ENCODE assay signal across 8 cellular contexts in the genomic region with DNA sequence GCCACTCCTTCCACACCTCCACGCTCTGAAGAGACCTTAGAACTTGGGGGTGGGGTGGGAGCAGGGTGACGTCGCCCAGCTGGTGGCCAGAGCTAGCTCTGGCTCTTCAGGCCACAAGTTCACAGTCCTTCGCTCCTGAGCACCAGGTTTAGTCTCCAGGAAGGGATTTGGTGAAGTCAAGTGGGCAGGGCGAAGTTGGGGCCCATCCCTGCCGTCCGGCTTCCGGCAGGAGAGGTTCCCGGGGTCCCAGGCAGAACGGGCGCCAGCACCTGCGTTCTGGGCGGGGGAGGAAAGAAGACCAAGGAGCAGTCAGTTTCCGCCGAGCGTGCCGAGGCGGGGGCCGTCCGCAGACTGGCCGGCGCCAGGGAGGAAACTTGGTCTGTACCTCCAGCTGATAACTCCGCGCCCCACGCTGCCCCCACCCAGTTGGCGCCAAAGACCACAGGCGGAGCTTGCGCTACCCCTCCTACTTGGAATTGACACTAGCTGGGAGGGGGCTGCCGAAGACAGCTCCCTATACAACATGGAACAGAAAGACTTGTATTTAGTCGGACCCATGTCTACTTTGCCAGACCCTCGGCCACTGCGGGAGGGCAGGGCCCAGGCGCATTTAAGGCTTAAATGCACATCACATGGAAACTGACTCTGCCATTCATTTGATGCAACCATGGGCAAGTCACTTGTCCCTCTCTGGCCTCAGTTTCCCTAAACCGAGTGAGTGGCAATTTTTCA. TPM values are rescaled to one million over a fixed set of nuclear protein-coding genes. Genes with fewer than 3 reads are reported as not detected.
DNase-seq lines count a peak whose midpoint lies in the region; ATAC-seq, FAIRE-seq and TF ChIP-seq lines count a peak whose summit lies in the region.

No MANE protein-coding gene starts in this region.

- peaks cover 19% of the 10 kb centered on the region for H3K36me3 ChIP-seq in K562 (ENCODE audit: control insufficient read depth, insufficient read depth, low read length)

- H3K27me3 ChIP-seq in K562 (ENCODE audit: control insufficient read depth in 2 of 2, insufficient read depth in 2 of 2, low read length in 2 of 2) (no peaks in the 10 kb centered on the region), layer of hippocampus (ENCODE audit: control insufficient read depth, insufficient read depth, low read length) (no peaks in the 10 kb centered on the region)

- FAIRE-seq in H54 (lab: Jason Lieb, UNC), result no peak
- FAIRE-seq in K562 (lab: Jason Lieb, UNC), result peak; percentile 74

- H3K27ac Mint-ChIP-seq in stimulated activated naive B cell treated with anti-CD40 and anti-IgM and Interleukin-4, amounts not matched to agents 10 μg/mL and 1 μg/mL and 100 μg/mL, for 72 hours, result peak overlapping the region; percentile 97

- peaks cover 57 to 79% of the 10 kb centered on the region in 2 donors for H3K4me1 Mint-ChIP-seq in stimulated activated naive B cell treated with anti-CD40 and anti-IgM and Interleukin-4, amounts not matched to agents 10 μg/mL and 1 μg/mL and 100 μg/mL, for 72 hours

- H3K27ac ChIP-seq in K562 (ENCODE audit: extremely low read depth, low read depth, low read length) (peak overlapping the region; percentile 80), layer of hippocampus (ENCODE audit: low read depth, low read length) (peak overlapping the region; percentile 91)

- ATAC-seq in K562 (peak; percentile 63), GM21576 (IDR thresholded peaks at IDR 0.05; ENCODE audit: unreplicated experiment) (no peak), HG02678 (IDR thresholded peaks at IDR 0.05; ENCODE audit: unreplicated experiment) (no peak)
- no peak for ATAC-seq in stimulated activated naive B cell treated with anti-CD40 and anti-IgM and Interleukin-4, amounts not matched to agents 10 μg/mL and 1 μg/mL and 100 μg/mL, for 72 hours (replicated peaks)

- H3K9ac ChIP-seq in K562 (ENCODE audit: insufficient read depth in 1 of 2, low read depth in 2 of 2, low read length in 2 of 2), result peak overlapping the region; percentile 70 to 95

- H4K20me1 ChIP-seq in K562 (replicated peaks; ENCODE audit: control insufficient read depth, insufficient read depth, low read length), result no peaks in the 10 kb centered on the region

- intact Hi-C loops in K562 (cut with micrococcal nuclease), result loop anchor here (5.0 kb wide), 2 partner anchors 39 to 184 kb away; a partner anchor contains a TSS

- peak overlapping the region; percentile 74 for H3K4me3 ChIP-seq in K562

- no peaks in the 10 kb centered on the region for H3K9me1 ChIP-seq in K562 (ENCODE audit: control insufficient read depth, insufficient read depth, low read length)

- CTCF ChIA-PET in K562 (lab: Yijun Ruan, JAX; ENCODE audit: low intra/inter-chr PET ratio), result interaction anchor here (1.0 kb wide), 1 partner anchor 79 kb away, joined by 3 read pairs; no protein-coding TSS in a partner anchor

- POLR2A ChIA-PET in K562 (lab: Yijun Ruan, JAX), result interaction anchor here (0.5 to 3.9 kb wide), 30 partner anchors 8 to 189 kb away, joined by 3 to 29 read pairs (median 3); a partner anchor contains a TSS

- DNase-seq in ACHN (peak; percentile 17), H54 (ENCODE audit: insufficient read length, low spot score) (no peak), RKO (ENCODE audit: low spot score) (peak; percentile 70), K562 (ENCODE audit: extremely low read depth in 1 of 4, low spot score in 3 of 4) (peak; percentile 81 to 93 (median 88))
- DNase-seq in stimulated activated naive B cell treated with anti-CD40 and anti-IgM and Interleukin-4, amounts not matched to agents 10 μg/mL and 1 μg/mL and 100 μg/mL, for 72 hours, result peak; percentile 18

- H3K9me3 Mint-ChIP-seq in stimulated activated naive B cell treated with anti-CD40 and anti-IgM and Interleukin-4, amounts not matched to agents 10 μg/mL and 1 μg/mL and 100 μg/mL, for 72 hours, result no peaks in the 10 kb centered on the region

- TF ChIP-seq RAD21 in K562 (CRISPR knock-in tag; conservative IDR thresholded peaks at IDR 0.05 in 1 of 2, IDR thresholded peaks at IDR 0.05 in 1 of 2), result 0 out of 4 replicates have a peak, but pooled peaks of 1 of the 2 experiments have one; percentile 3

- H3K36me3 Mint-ChIP-seq in stimulated activated naive B cell treated with anti-CD40 and anti-IgM and Interleukin-4, amounts not matched to agents 10 μg/mL and 1 μg/mL and 100 μg/mL, for 72 hours, result peaks cover 14 to 25% of the 10 kb centered on the region in 2 donors

- no TSS peak for BruUV-seq in K562 (replicated peaks; lab: Mats Ljungman, UMichigan)

- peaks cover 69 to 72% of the 10 kb centered on the region in 2 experiments for H3K4me1 ChIP-seq in K562 (replicated peaks in 1 of 2; ENCODE audit: control insufficient read depth in 2 of 2, insufficient read depth in 2 of 2, low read length in 2 of 2)

- WGBS in K562 (ENCODE audit: insufficient coverage, low coverage, missing lambda C conversion rate), result 1% methylated on average over 34 of the region's 34 CpGs

- H3K4me3 Mint-ChIP-seq in stimulated activated naive B cell treated with anti-CD40 and anti-IgM and Interleukin-4, amounts not matched to agents 10 μg/mL and 1 μg/mL and 100 μg/mL, for 72 hours, result peak overlapping the region; percentile 96 to 97

- no peaks in the 10 kb centered on the region for H3K9me3 ChIP-seq in K562 (replicated peaks; ENCODE audit: control insufficient read depth, insufficient read depth, low read depth, low read length)

- peaks cover 41% of the 10 kb centered on the region for H3K79me2 ChIP-seq in K562 (ENCODE audit: control insufficient read depth, insufficient read depth, low read length)

- TF ChIP-seq POLR2A in H54 (IDR thresholded peaks at IDR 0.05; ENCODE audit: low read depth, low read length) (peak; percentile 15; the same call in 1 of the 2 replicates), K562 (conservative IDR thresholded peaks at IDR 0.05) (peak; percentile 73)

- 0 out of 6 replicates have a peak, but pooled peaks of 2 of the 3 experiments have one; percentile 1 to 2 for TF ChIP-seq CTCF in K562 (IDR thresholded peaks at IDR 0.05 in 2 of 3, conservative IDR thresholded peaks at IDR 0.05 in 1 of 3; ENCODE audit: insufficient read depth in 2 of 3, low read depth in 1 of 3, low read length in 3 of 3)

- in situ Hi-C loops in ACHN (cut with HindIII; ENCODE audit: low pct_ligation_motif_present, low pct_unique_long_range_greater_than_20kb, low sequenced_read_pairs) (no loop called here), K562 (cut with MboI) (no loop called here)

- peak; percentile 95 for TF ChIP-seq EP300 in K562 (IDR thresholded peaks at IDR 0.05; ENCODE audit: low read length)

- no peaks in the 10 kb centered on the region for H3K27me3 Mint-ChIP-seq in stimulated activated naive B cell treated with anti-CD40 and anti-IgM and Interleukin-4, amounts not matched to agents 10 μg/mL and 1 μg/mL and 100 μg/mL, for 72 hours

- peak overlapping the region; percentile 97 for H3K4me2 ChIP-seq in K562 (ENCODE audit: insufficient read depth, low read length)

- peak overlapping the region; percentile 80 for H2AFZ ChIP-seq in K562 (ENCODE audit: low read depth, low read length)

TF ChIP-seq in K562, 482 proteins besides CTCF, POLR2A, EP300 and RAD21 (continues in another document):
- TF ChIP-seq TEAD2 (tag; IDR thresholded peaks at IDR 0.05), result no peak
- TF ChIP-seq TAF9B (IDR thresholded peaks at IDR 0.05; ENCODE audit: partially characterized antibody), result peak; percentile 95
- TF ChIP-seq ZNF507 (tag; conservative IDR thresholded peaks at IDR 0.05), result no peak
- TF ChIP-seq FOXK1 (CRISPR knock-in tag; IDR thresholded peaks at IDR 0.05; ENCODE audit: borderline replicate concordance), result 0 out of 2 replicates have a peak, but pooled peaks have one; percentile 89
- 0 out of 2 replicates have a peak, but pooled peaks have one; percentile 8 for TF ChIP-seq HNRNPUL1 (IDR thresholded peaks at IDR 0.05; ENCODE audit: low read length)
- TF ChIP-seq MCM5 (IDR thresholded peaks at IDR 0.05; ENCODE audit: low read depth), result no peak

RNA-seq across cellular contexts. Expression of a gene that starts 1.0 kb away (rescaled TPM):
- total RNA-seq in K562 (2011; cell fraction: chromatin; rRNA removed; ENCODE audit: low replicate concordance), result 41.1 and 121 TPM in 2 replicates
- 126 and 137 TPM in 2 replicates for total RNA-seq in K562 (2011; cell fraction: nucleolus; rRNA removed)
- total RNA-seq in K562 (2011; cell fraction: nucleoplasm; rRNA removed), result 87.5 and 98.1 TPM in 2 replicates
- 50.9 and 59.4 TPM in 2 replicates for total RNA-seq in K562 (2014; rRNA removed)
- 12.6 and 17.2 TPM in 2 replicates for total RNA-seq in K562 (2014; rRNA removed; fragmentation: Illumina TruSeq; extraction: Trizol)
- 17.7 and 20.4 TPM in 2 replicates for total RNA-seq in K562 (2015; rRNA removed; fragmentation: Illumina TruSeq; extraction: Trizol)
- total RNA-seq in K562 (2021), result 42.2 and 44.8 TPM in 2 replicates
- polyA plus RNA-seq in K562 (2011; rRNA removed), result 28.6 and 59.8 TPM in 2 replicates
- polyA plus RNA-seq in K562 (2011; cell fraction: cytosol; rRNA removed), result 78.3 and 218 TPM in 2 replicates
- polyA plus RNA-seq in K562 (2011; cell fraction: nucleus; rRNA removed), result 52.1 and 90.3 TPM in 2 replicates
- 63.0 and 66.6 TPM in 2 replicates for polyA plus RNA-seq in K562 (2012)
- 23.5 and 30.8 TPM in 2 replicates for polyA plus RNA-seq in K562 (2014; fragmentation: Illumina TruSeq; extraction: Trizol)
- polyA plus RNA-seq in K562 (2014; fragmentation: Nextera tagmentation; extraction: Ambion mirVana), result 10 to 100 TPM in 1 of 2 experiments, 1 to 10 TPM in 1; 6.8 to 13.2 TPM
- polyA plus RNA-seq in K562 (2014; rRNA removed), result 44.4 and 54.2 TPM in 2 replicates
- 9.7 and 17.8 TPM in 2 replicates for polyA minus RNA-seq in K562 (2011; rRNA and poly(A)+ RNA removed)
- 23.9 and 44.6 TPM in 2 replicates for polyA minus RNA-seq in K562 (2011; cell fraction: cytosol; rRNA and poly(A)+ RNA removed)
- polyA minus RNA-seq in K562 (2011; cell fraction: nucleus; rRNA and poly(A)+ RNA removed), result 65.3 and 68.1 TPM in 2 replicates

RNA-seq across cellular contexts. Expression of a gene that starts 27.3 kb away (rescaled TPM):
- total RNA-seq in K562 (2011; cell fraction: chromatin; rRNA removed; ENCODE audit: low replicate concordance), result 29.6 and 39.0 TPM in 2 replicates
- 13.2 and 15.8 TPM in 2 replicates for total RNA-seq in K562 (2011; cell fraction: nucleolus; rRNA removed)
- 21.7 and 23.2 TPM in 2 replicates for total RNA-seq in K562 (2011; cell fraction: nucleoplasm; rRNA removed)
- total RNA-seq in K562 (2014; rRNA removed) (14.9 and 19.9 TPM in 2 replicates), K562 (2014; rRNA removed; fragmentation: Illumina TruSeq; extraction: Trizol) (11.0 and 11.4 TPM in 2 replicates), K562 (2015; rRNA removed; fragmentation: Illumina TruSeq; extraction: Trizol) (11.7 and 12.0 TPM in 2 replicates), K562 (2021) (22.5 and 25.3 TPM in 2 replicates)
- polyA plus RNA-seq in K562 (2011; rRNA removed) (3.1 and 4.2 TPM in 2 replicates), K562 (2014; fragmentation: Illumina TruSeq; extraction: Trizol) (14.3 and 16.1 TPM in 2 replicates), K562 (2014; fragmentation: Nextera tagmentation; extraction: Ambion mirVana) (1 to 10 TPM; 3.8 to 4.0 TPM), K562 (2014; rRNA removed) (10.1 and 10.3 TPM in 2 replicates)
- polyA plus RNA-seq in K562 (2011; cell fraction: cytosol; rRNA removed), result 3.0 and 3.9 TPM in 2 replicates
- 8.1 and 9.2 TPM in 2 replicates for polyA plus RNA-seq in K562 (2011; cell fraction: nucleus; rRNA removed)
- 9.2 and 10.2 TPM in 2 replicates for polyA plus RNA-seq in K562 (2012)
- polyA minus RNA-seq in K562 (2011; rRNA and poly(A)+ RNA removed), result 3.5 and 4.7 TPM in 2 replicates
- 5.8 and 6.5 TPM in 2 replicates for polyA minus RNA-seq in K562 (2011; cell fraction: cytosol; rRNA and poly(A)+ RNA removed)
- 5.1 and 8.9 TPM in 2 replicates for polyA minus RNA-seq in K562 (2011; cell fraction: nucleus; rRNA and poly(A)+ RNA removed)
